In the genomic region with DNA sequence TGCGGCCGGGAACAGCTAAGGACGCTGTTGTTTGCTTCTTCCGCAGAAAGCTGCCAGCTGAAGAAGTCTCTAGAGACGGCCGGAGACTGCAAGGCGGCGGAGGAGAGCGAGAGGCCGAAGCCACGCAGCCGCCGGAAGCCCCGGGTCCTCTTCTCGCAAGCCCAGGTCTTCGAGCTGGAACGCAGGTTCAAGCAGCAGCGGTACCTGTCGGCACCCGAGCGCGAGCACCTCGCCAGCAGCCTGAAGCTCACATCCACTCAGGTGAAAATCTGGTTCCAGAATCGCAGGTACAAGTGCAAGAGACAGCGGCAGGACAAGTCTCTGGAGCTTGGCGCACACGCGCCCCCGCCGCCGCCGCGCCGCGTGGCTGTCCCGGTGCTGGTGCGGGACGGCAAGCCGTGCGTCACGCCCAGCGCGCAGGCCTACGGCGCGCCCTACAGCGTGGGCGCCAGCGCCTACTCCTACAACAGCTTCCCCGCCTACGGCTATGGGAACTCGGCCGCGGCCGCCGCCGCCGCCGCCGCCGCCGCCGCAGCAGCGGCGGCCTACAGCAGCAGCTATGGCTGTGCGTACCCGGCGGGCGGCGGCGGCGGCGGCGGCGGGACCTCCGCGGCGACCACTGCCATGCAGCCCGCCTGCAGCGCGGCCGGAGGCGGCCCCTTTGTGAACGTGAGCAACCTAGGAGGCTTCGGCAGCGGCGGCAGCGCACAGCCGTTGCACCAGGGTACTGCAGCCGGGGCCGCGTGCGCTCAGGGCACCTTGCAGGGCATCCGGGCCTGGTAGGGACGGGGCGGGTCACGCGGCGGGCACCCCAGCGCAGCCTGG, we compare ENCODE assay signal across 8 cellular contexts. TPM values are rescaled to one million over a fixed set of nuclear protein-coding genes. Genes with fewer than 3 reads are reported as not detected.
DNase-seq lines count a peak whose midpoint lies in the region; ATAC-seq and TF ChIP-seq lines count a peak whose summit lies in the region.

No MANE protein-coding gene starts in this region.

- H3K4me1 ChIP-seq in Panc1 (ENCODE audit: control insufficient read depth, insufficient read depth, low read length), result no peaks in the 10 kb centered on the region; the same call in 1 of the 2 replicates
- peaks cover 4% of the 10 kb centered on the region for H3K4me1 ChIP-seq in rectal smooth muscle tissue (ENCODE audit: control insufficient read depth, insufficient read depth, low read length)
- no peaks in the 10 kb centered on the region for H3K4me1 ChIP-seq in MM.1S (ENCODE audit: low read length)

- H3K9me3 ChIP-seq in Panc1 (ENCODE audit: control insufficient read depth, insufficient read depth, low read depth, low read length) (no peaks in the 10 kb centered on the region), MM.1S (replicated peaks; ENCODE audit: insufficient read depth, low read length) (no peaks in the 10 kb centered on the region)

- CTCF ChIA-PET in Panc1 (lab: Charles Lee), result interaction anchor here (0.6 to 1.2 kb wide), 2 partner anchors 11 to 99 kb away, joined by 3 to 6 read pairs; no protein-coding TSS in a partner anchor

- in situ Hi-C loops in Panc1 (cut with HindIII; ENCODE audit: low pct_unique_long_range_greater_than_20kb, low sequenced_read_pairs), result no loop called here

- POLR2A ChIA-PET in Panc1 (lab: Charles Lee), result interaction anchor here (0.6 kb wide), 3 partner anchors 47 to 1230 kb away, joined by 4 to 10 read pairs (median 8); no protein-coding TSS in a partner anchor

- H3K36me3 ChIP-seq in Panc1 (ENCODE audit: control insufficient read depth, insufficient read depth, low read length) (no peaks in the 10 kb centered on the region), rectal smooth muscle tissue (ENCODE audit: control insufficient read depth, insufficient read depth, low read length) (no peaks in the 10 kb centered on the region), MM.1S (replicated peaks; ENCODE audit: insufficient read depth, low read length) (no peaks in the 10 kb centered on the region)

- H3K27me3 ChIP-seq in Panc1 (ENCODE audit: control insufficient read depth, insufficient read depth, low read length) (peaks cover 26% of the 10 kb centered on the region), rectal smooth muscle tissue (ENCODE audit: control insufficient read depth, insufficient read depth, low read length) (peaks cover 24% of the 10 kb centered on the region), MM.1S (replicated peaks; ENCODE audit: insufficient read depth, low read length) (peaks cover 77% of the 10 kb centered on the region)

- H3K9ac ChIP-seq in rectal smooth muscle tissue (ENCODE audit: low read length), result peak overlapping the region; percentile 57
- H3K9ac ChIP-seq in MM.1S (ENCODE audit: low read length), result no peak overlapping the region

- no peak overlapping the region for H3K4me2 ChIP-seq in MM.1S (ENCODE audit: low read depth, low read length)

- H4K20me1 ChIP-seq in MM.1S (ENCODE audit: insufficient read depth, low read length), result no peaks in the 10 kb centered on the region

- H3K79me2 ChIP-seq in MM.1S (ENCODE audit: low read length), result no peaks in the 10 kb centered on the region

- H2AFZ ChIP-seq in MM.1S (ENCODE audit: low read length), result no peak overlapping the region

- ATAC-seq in Panc1 (peak; percentile 77), HG03139 (IDR thresholded peaks at IDR 0.05; ENCODE audit: unreplicated experiment) (no peak), HG03159 (IDR thresholded peaks at IDR 0.05; ENCODE audit: unreplicated experiment) (no peak), HG03439 (IDR thresholded peaks at IDR 0.05; ENCODE audit: unreplicated experiment) (no peak)

- TF ChIP-seq CTCF in Panc1 (IDR thresholded peaks at IDR 0.05) (no peak), fibroblast of pulmonary artery (IDR thresholded peaks at IDR 0.05; ENCODE audit: low read length, missing control alignments) (no peak), MM.1S (IDR thresholded peaks at IDR 0.05; ENCODE audit: low read length) (no peak)

- H3K4me3 ChIP-seq in Panc1 (ENCODE audit: low read depth in 2 of 2, low read length in 2 of 2) (peak overlapping the region; percentile 39 to 47), fibroblast of pulmonary artery (replicated peaks; ENCODE audit: low read depth, low read length) (no peak overlapping the region), rectal smooth muscle tissue (ENCODE audit: low read length) (peak overlapping the region; percentile 92), MM.1S (ENCODE audit: low read length) (no peak overlapping the region)

- DNase-seq in ELF-1 (ENCODE audit: low read depth, low spot score), result peak; percentile 73
- no peak for DNase-seq in Panc1 (ENCODE audit: low read depth, low spot score)
- peak; percentile 20 for DNase-seq in fibroblast of pulmonary artery (ENCODE audit: low read depth)
- DNase-seq in MM.1S, result no peak

- H3K9me2 ChIP-seq in MM.1S (replicated peaks; ENCODE audit: insufficient read depth, low read length), result no peaks in the 10 kb centered on the region

- H3F3A ChIP-seq in MM.1S (ENCODE audit: insufficient read depth, low read length), result no peaks in the 10 kb centered on the region

- BruUV-seq in Panc1 (replicated peaks; lab: Mats Ljungman, UMichigan), result no TSS peak

- H3K27ac ChIP-seq in Panc1 (ENCODE audit: low read length) (no peak overlapping the region), rectal smooth muscle tissue (ENCODE audit: low read depth, low read length) (peak overlapping the region; percentile 99), MM.1S (ENCODE audit: low read length) (no peak overlapping the region)

- intact Hi-C loops in Panc1 (cut with micrococcal nuclease; ENCODE audit: unreplicated experiment), result no loop called here

RNA-seq across cellular contexts. Expression of gene NKX2-3, which starts 2.4 kb away (rescaled TPM):
- total RNA-seq in Panc1 (2021; ENCODE audit: unreplicated experiment), result 0.15 TPM
- polyA plus RNA-seq in Panc1 (2012; ENCODE audit: insufficient read length), result 0.13 TPM

Comparison
In these comparisons a context has a peak if more than half of its experiments do, and no peak if none do; other contexts are left out.
1. DNase-seq: peak in ELF-1 (single experiment) and fibroblast of pulmonary artery (single experiment); none in Panc1 (single experiment) and MM.1S (single experiment).
2. H3K4me3 ChIP-seq: peak in Panc1 (2 of 2) and rectal smooth muscle tissue (single experiment); none in fibroblast of pulmonary artery (single experiment) and MM.1S (single experiment).